16 cellular contexts compared by ENCODE assay signal in genomic region chr7:74015670-74016069, GRCh38. TPM values are rescaled to one million over a fixed set of nuclear protein-coding genes. Genes with fewer than 3 reads are reported as not detected.
DNase-seq lines count a peak whose midpoint lies in the region; ATAC-seq and TF ChIP-seq lines count a peak whose summit lies in the region.
"Had no signal": no experiment of that assay in that cellular context is flagged by ENCODE, and none has a peak within 500 bp of the region (broad histone marks: within the 10 kb centered on the region; RNA-seq: fewer than 3 reads in every experiment).

No MANE protein-coding gene starts in this region.

- no peaks in the 10 kb centered on the region for H3K4me1 ChIP-seq in HEK293 (ENCODE audit: control insufficient read depth, insufficient read depth, low read length)
- peaks cover 13% of the 10 kb centered on the region for H3K4me1 ChIP-seq in osteoblast (ENCODE audit: insufficient read depth, low read length)

- no peak overlapping the region for H3K4me3 ChIP-seq in HEK293 (ENCODE audit: low read depth, low read length)
- H3K4me3 ChIP-seq in osteoblast (ENCODE audit: insufficient read depth, low read length), result no peak overlapping the region
- H3K4me3 ChIP-seq: GM23338 had no signal

- H3K4me2 ChIP-seq in osteoblast (ENCODE audit: insufficient read depth, low read length), result no peak overlapping the region
- H3K4me2 ChIP-seq: GM23338 had no signal

- no peaks in the 10 kb centered on the region for H4K20me1 ChIP-seq in osteoblast (ENCODE audit: insufficient read depth, low read length)

- peak; percentile 67 for DNase-seq in NCI-H69 (lab: John Stamatoyannopoulos, UW)
- DNase-seq in osteoblast (ENCODE audit: insufficient read length, low spot score, missing footprints), result peak; percentile 63
- DNase-seq: AML-193, GF-D8, HCEC 1CT, NCI-H1436 treated with DMSO at 0.1 percent for 48 hours, NCI-H2029, SIG-M5 had no signal

- no peak overlapping the region for H2AFZ ChIP-seq in osteoblast (ENCODE audit: low read length)
- H2AFZ ChIP-seq: GM23338 had no signal

- TF ChIP-seq CTCF in HEK293 (tag by site-specific recombination; IDR thresholded peaks at IDR 0.05) (no peak), brain (conservative IDR thresholded peaks at IDR 0.05) (no peak), osteoblast (IDR thresholded peaks at IDR 0.05; ENCODE audit: extremely low read depth, low read depth, low read length) (no peak)

- peaks cover 0 to 6% (median 0%) of the 10 kb centered on the region in 5 experiments for H3K9me3 Mint-ChIP-seq in brain
- H3K9me3 Mint-ChIP-seq: GM23338 had no signal

- no peaks in the 10 kb centered on the region for H3K9me3 ChIP-seq in HEK293 (ENCODE audit: control insufficient read depth, insufficient read depth, low read depth, low read length)
- no peaks in the 10 kb centered on the region for H3K9me3 ChIP-seq in osteoblast (ENCODE audit: low read depth, low read length)

- H3K4me1 Mint-ChIP-seq in brain, result peaks cover 51% of the 10 kb centered on the region

- no peak overlapping the region for H3K4me3 Mint-ChIP-seq in brain
- H3K4me3 Mint-ChIP-seq: GM23338 had no signal

- H3K27ac Mint-ChIP-seq in brain, result peak overlapping the region in 3 of 5 experiments; percentile 31 to 55 (median 47)
- H3K27ac Mint-ChIP-seq: GM23338 had no signal

- no peaks in the 10 kb centered on the region for H3K36me3 Mint-ChIP-seq in brain

- H3K27ac ChIP-seq in HEK293 (ENCODE audit: extremely low read depth, low read depth, low read length), result no peak overlapping the region
- H3K27ac ChIP-seq in osteoblast (ENCODE audit: low read depth, low read length), result no peak overlapping the region
- H3K27ac ChIP-seq: C4-2B had no signal

- no peaks in the 10 kb centered on the region for H3K27me3 ChIP-seq in osteoblast (ENCODE audit: insufficient read depth, low read length)

- no peaks in the 10 kb centered on the region for H3K79me2 ChIP-seq in osteoblast (ENCODE audit: insufficient read depth, low read length)

- ATAC-seq in GM19397 (IDR thresholded peaks at IDR 0.05; ENCODE audit: unreplicated experiment) (no peak), esophagus mucosa (no peak), GM21825 (IDR thresholded peaks at IDR 0.05; ENCODE audit: unreplicated experiment) (no peak)
- ATAC-seq: GM23338 had no signal

- POLR2A ChIA-PET in HEK293 (lab: Yijun Ruan, JAX), result no interaction called here

- CTCF ChIA-PET in HEK293 (lab: Yijun Ruan, JAX), result interaction anchor here (0.7 kb wide), 1 partner anchor 1497 kb away, joined by 4 read pairs; no protein-coding TSS in a partner anchor

- no peaks in the 10 kb centered on the region for H3K36me3 ChIP-seq in HEK293 (ENCODE audit: control insufficient read depth in 2 of 2, insufficient read depth in 1 of 2, low read length in 2 of 2)
- no peaks in the 10 kb centered on the region for H3K36me3 ChIP-seq in osteoblast (ENCODE audit: insufficient read depth, low read length)

- peaks cover 6% of the 10 kb centered on the region for H3K27me3 Mint-ChIP-seq in brain

TF ChIP-seq in HEK293, 187 proteins besides CTCF, POLR2A, EP300 and RAD21:
- TF ChIP-seq ZNF664 (tag by site-specific recombination; IDR thresholded peaks at IDR 0.05) (peak; percentile 28; the same call in 1 of the 2 replicates), OVOL3 (tag by site-specific recombination; IDR thresholded peaks at IDR 0.05) (no peak)

RNA-seq across cellular contexts. Expression of gene ELN, which starts 12.3 kb away (rescaled TPM):
- 61.1 TPM for polyA plus RNA-seq in brain (ENCODE audit: insufficient read depth, low read depth, low replicate concordance)
- total RNA-seq in osteoblast, result 69.1 and 113 TPM in 2 replicates
- 4.9 TPM for total RNA-seq in esophagus mucosa
- total RNA-seq: T-helper 1 cell treated with Interleukin-12 subunit alpha and Interleukin-12 subunit beta and Interleukin-4 antibody, amounts not matched to agents 30 ng/mL and 1 ng/mL, for 36 hours had no signal

Comparison
In these comparisons a context has a peak if more than half of its experiments do, and no peak if none do; other contexts are left out.
1. RNA of gene ELN, which starts 12.3 kb away (total RNA-seq): 69.1 to 113 TPM in osteoblast; 4.9 TPM in esophagus mucosa (single experiment); every median in the first group is over 10 times any median in the second.